Comparison of ENCODE assay signal across 20 cellular contexts in the genomic region with DNA sequence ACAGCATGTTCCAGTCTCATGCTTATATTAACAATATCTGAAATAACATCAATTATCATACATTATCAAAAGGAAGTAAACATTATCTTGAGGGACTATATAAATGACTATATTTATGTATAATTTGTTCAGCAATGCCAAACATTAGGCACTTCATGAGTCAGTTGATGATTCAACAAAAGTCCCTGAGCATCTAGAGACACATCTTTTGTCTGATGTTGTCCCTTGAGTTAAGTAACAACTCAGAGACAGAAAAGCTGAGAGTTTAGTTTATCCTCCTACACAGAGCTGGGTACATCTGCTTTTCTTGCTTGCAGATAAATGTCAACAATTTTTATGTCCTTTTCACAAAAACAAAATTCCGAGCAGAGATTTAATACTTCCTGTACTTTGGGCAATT.
DNase-seq lines count a peak whose midpoint lies in the region; ATAC-seq and TF ChIP-seq lines count a peak whose summit lies in the region.
"Had no signal": no experiment of that assay in that cellular context is flagged by ENCODE, and none has a peak within 500 bp of the region (broad histone marks: within the 10 kb centered on the region; RNA-seq: fewer than 3 reads in every experiment).

No MANE protein-coding gene starts in this region.

- intact Hi-C loops in A673 (cut with micrococcal nuclease; ENCODE audit: unreplicated experiment), result no loop called here

- no peaks in the 10 kb centered on the region for H3K79me1 ChIP-seq in mesendoderm (ENCODE audit: low read length)

- no peak overlapping the region for H4K8ac ChIP-seq in mesendoderm (ENCODE audit: low read depth, low read length)

- no peak overlapping the region for H2BK15ac ChIP-seq in mesendoderm (replicated peaks; ENCODE audit: low read depth)

- H3K4ac ChIP-seq in mesendoderm (ENCODE audit: low read depth, low read length), result no peak overlapping the region

- no peak overlapping the region for H2AK5ac ChIP-seq in mesendoderm (ENCODE audit: low read length)

- H2BK5ac ChIP-seq in mesendoderm (ENCODE audit: low read length), result no peak overlapping the region

- no peak overlapping the region for H3K27ac ChIP-seq in A673 (ENCODE audit: low read depth, low read length, poor library complexity, severe bottlenecking)
- no peak overlapping the region for H3K27ac ChIP-seq in RWPE2 (ENCODE audit: poor library complexity, severe bottlenecking)
- H3K27ac ChIP-seq in foreskin keratinocyte, result no peak overlapping the region
- no peak overlapping the region for H3K27ac ChIP-seq in mesendoderm (ENCODE audit: low read depth, low read length)
- H3K27ac ChIP-seq: esophagus muscularis mucosa had no signal

- no peak overlapping the region for H4K5ac ChIP-seq in mesendoderm (ENCODE audit: low read length)

- TF ChIP-seq CTCF in A673 (conservative IDR thresholded peaks at IDR 0.05; ENCODE audit: low read depth, low read length) (no peak), RWPE2 (IDR thresholded peaks at IDR 0.05; ENCODE audit: poor library complexity, severe bottlenecking) (no peak), foreskin keratinocyte (conservative IDR thresholded peaks at IDR 0.05) (no peak)

- no peak overlapping the region for H3K4me2 ChIP-seq in mesendoderm (ENCODE audit: low read length)

- no peak overlapping the region for H3K9ac ChIP-seq in mesendoderm (ENCODE audit: low read length)

- DNase-seq in A673 (ENCODE audit: low spot score) (peak; percentile 35), ELR (ENCODE audit: low read depth) (peak; percentile 76), RWPE2 (ENCODE audit: low spot score) (no peak), foreskin keratinocyte (peak in 1 of 2 donors; percentile 46), NK-92 (lab: John Stamatoyannopoulos, UW; ENCODE audit: unreplicated experiment) (no peak), SKM-1 treated with dmso at 0.1 percent for 144 hours (lab: John Stamatoyannopoulos, UW; ENCODE audit: unreplicated experiment) (no peak), mesendoderm (no peak), HT-29 (ENCODE audit: low spot score) (no peak)
- DNase-seq: activated CD4-positive, alpha-beta T cell treated with anti-CD3 and anti-CD28 coated beads, Interleukin-2, amount 50 U/mL, for 4 hours; BE2C; GF-D8; hippocampal formation; naive thymus-derived CD8-positive, alpha-beta T cell; NCI-H1436; NCI-H2171 treated with DMSO at 0.1 percent for 48 hours; NCI-H774; stimulated activated CD4-positive, alpha-beta T cell treated with anti-CD3 and anti-CD28 coated beads, Interleukin-2, amount 100 ng/mL, for 48 hours; SW 1271 had no signal

- BruUV-seq in A673 (replicated peaks; lab: Mats Ljungman, UMichigan), result no TSS peak

- no CpG with 5 or more reads among the region's 1 CpG for WGBS in mesendoderm (ENCODE audit: extremely low coverage, insufficient coverage, low lambda C conversion rate)

- H3K4me3 ChIP-seq in A673 (ENCODE audit: low read depth, low read length, poor library complexity, severe bottlenecking) (no peak overlapping the region), RWPE2 (ENCODE audit: severe bottlenecking) (no peak overlapping the region), mesendoderm (ENCODE audit: low read length) (no peak overlapping the region)
- H3K4me3 ChIP-seq: esophagus muscularis mucosa had no signal

- H2BK120ac ChIP-seq in mesendoderm (ENCODE audit: low read depth, low read length), result no peak overlapping the region

- H3K27me3 ChIP-seq in A673 (replicated peaks; ENCODE audit: insufficient read depth, low read depth, low read length, poor library complexity), result no peaks in the 10 kb centered on the region
- no peaks in the 10 kb centered on the region for H3K27me3 ChIP-seq in RWPE2 (ENCODE audit: insufficient read depth, poor library complexity, severe bottlenecking)
- no peaks in the 10 kb centered on the region for H3K27me3 ChIP-seq in foreskin keratinocyte
- H3K27me3 ChIP-seq in mesendoderm (ENCODE audit: insufficient read depth, low read length, poor library complexity), result no peaks in the 10 kb centered on the region
- H3K27me3 ChIP-seq: BE2C, esophagus muscularis mucosa had no signal

- no peak overlapping the region for H3K56ac ChIP-seq in mesendoderm (ENCODE audit: low read length)

- no peaks in the 10 kb centered on the region for H3K4me1 ChIP-seq in A673 (ENCODE audit: insufficient read depth, low read length, poor library complexity, severe bottlenecking)
- peaks cover 6% of the 10 kb centered on the region for H3K4me1 ChIP-seq in RWPE2 (ENCODE audit: insufficient read depth, poor library complexity, severe bottlenecking)
- H3K4me1 ChIP-seq in foreskin keratinocyte, result peaks cover 11% of the 10 kb centered on the region
- H3K4me1 ChIP-seq in mesendoderm (ENCODE audit: control insufficient read depth, low read depth, low read length), result no peaks in the 10 kb centered on the region
- H3K4me1 ChIP-seq: esophagus muscularis mucosa had no signal

- POLR2A ChIA-PET in A673 (lab: Charles Lee; ENCODE audit: low non-redundant PET), result no interaction called here

- no peak overlapping the region for H3K23ac ChIP-seq in mesendoderm (ENCODE audit: low read length)

- ATAC-seq in RWPE2 (ENCODE audit: low read depth), result peak; percentile 53; the same call in 2 of the 3 replicates
- ATAC-seq in foreskin keratinocyte, result peak; percentile 73
- ATAC-seq: naive thymus-derived CD8-positive, alpha-beta T cell; Panc1 had no signal

- H3K79me2 ChIP-seq in mesendoderm (ENCODE audit: control insufficient read depth, insufficient read depth, low read length), result no peaks in the 10 kb centered on the region

- H3K9me3 ChIP-seq in A673 (ENCODE audit: low read depth, low read length, poor library complexity, severe bottlenecking) (no peaks in the 10 kb centered on the region), RWPE2 (ENCODE audit: severe bottlenecking) (peaks cover 3% of the 10 kb centered on the region)
- H3K9me3 ChIP-seq: BE2C, esophagus muscularis mucosa had no signal

- CTCF ChIA-PET in A673 (lab: Charles Lee), result no interaction called here

- H3K18ac ChIP-seq in mesendoderm (ENCODE audit: low read length), result no peak overlapping the region

- H3K36me3 ChIP-seq in A673 (ENCODE audit: insufficient read depth, low read length, poor library complexity, severe bottlenecking) (no peaks in the 10 kb centered on the region), RWPE2 (ENCODE audit: low read depth) (no peaks in the 10 kb centered on the region), mesendoderm (ENCODE audit: control insufficient read depth, insufficient read depth, low read length) (no peaks in the 10 kb centered on the region)
- H3K36me3 ChIP-seq: BE2C, esophagus muscularis mucosa had no signal

Comparison
In these comparisons a context has a peak if more than half of its experiments do, and no peak if none do; other contexts are left out.
1. DNase-seq: peak in A673 (single experiment) and ELR (single experiment); none in RWPE2 (single experiment), NK-92 (single experiment), SKM-1 treated with dmso at 0.1 percent for 144 hours (single experiment), mesendoderm (single experiment) and HT-29 (single experiment).